In the genomic region with DNA sequence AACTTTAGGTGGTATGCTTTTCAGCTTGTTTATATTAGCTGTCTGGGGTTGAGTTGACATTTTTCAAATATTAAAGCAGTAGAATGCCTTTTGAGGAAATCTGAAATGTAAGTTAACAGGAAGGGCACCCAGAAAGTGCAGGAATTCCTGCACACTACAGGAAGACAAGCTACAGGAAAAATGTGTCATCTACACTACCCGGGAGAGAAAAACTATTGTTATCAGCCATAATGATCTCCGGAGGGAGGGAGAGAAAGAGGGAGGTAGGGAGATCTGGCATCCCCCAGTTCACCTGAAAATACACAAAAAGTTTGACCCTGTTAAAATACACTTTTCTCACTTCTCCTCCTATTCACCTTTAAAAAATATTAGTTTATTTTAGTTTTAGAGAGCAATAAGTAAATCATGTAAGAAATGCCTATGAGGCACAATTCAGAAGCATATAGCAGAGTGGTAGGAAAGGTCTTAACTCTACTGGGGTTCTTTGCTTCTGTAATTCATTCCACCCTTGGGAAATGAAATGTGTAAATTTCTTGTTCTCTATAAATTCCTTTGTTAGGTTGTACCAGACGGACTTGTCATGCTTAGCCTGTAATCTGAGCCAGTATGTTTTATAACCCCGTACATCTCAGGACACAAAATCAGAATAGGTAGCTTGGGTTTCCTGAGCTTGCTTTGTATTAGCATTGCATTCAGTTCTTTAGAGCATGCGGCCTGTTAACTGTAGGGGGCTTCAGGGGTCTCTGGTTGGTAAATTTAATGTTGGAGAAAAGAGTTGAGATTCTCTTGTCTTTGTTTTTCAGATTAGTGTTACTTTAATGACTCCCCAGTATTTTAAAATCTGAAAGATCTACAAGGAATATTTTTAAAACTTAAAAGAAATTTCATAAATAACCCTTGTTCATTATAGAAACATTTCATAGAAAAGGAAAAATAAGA, we compare ENCODE assay signal across 13 cellular contexts. TPM values are rescaled to one million over a fixed set of nuclear protein-coding genes. Genes with fewer than 3 reads are reported as not detected.
DNase-seq lines count a peak whose midpoint lies in the region; ATAC-seq and TF ChIP-seq lines count a peak whose summit lies in the region.
"Had no signal": no experiment of that assay in that cellular context is flagged by ENCODE, and none has a peak within 500 bp of the region (broad histone marks: within the 10 kb centered on the region; RNA-seq: fewer than 3 reads in every experiment).

No MANE protein-coding gene starts in this region.

- peak overlapping the region; percentile 46 for H3K9ac ChIP-seq in SK-N-MC (ENCODE audit: insufficient read length)
- H3K9ac ChIP-seq in parathyroid adenoma = no peak overlapping the region

- peaks cover 7% of the 10 kb centered on the region; the same call in 2 of the 3 replicates for H3K36me3 Mint-ChIP-seq in GM23338 (ENCODE audit: low read depth)
- H3K36me3 Mint-ChIP-seq: stimulated activated naive B cell treated with anti-CD40 and anti-IgM and Interleukin-4, amounts not matched to agents 10 μg/mL and 1 μg/mL and 100 μg/mL, for 72 hours had no signal

- no peaks in the 10 kb centered on the region for H4K20me1 ChIP-seq in GM23338 (replicated peaks; ENCODE audit: insufficient read depth)

- H3K4me3 ChIP-seq in GM23338 = peak overlapping the region; percentile 83
- H3K4me3 ChIP-seq in SK-N-MC = peak overlapping the region; percentile 88
- H3K4me3 ChIP-seq in esophagus squamous epithelium = peak overlapping the region in 3 of 4 donors; percentile 6 to 32 (median 9)
- H3K4me3 ChIP-seq in parathyroid adenoma (ENCODE audit: low read depth, low read length) = no peak overlapping the region

- H3K4me1 ChIP-seq in GM23338 (ENCODE audit: insufficient read depth) (peaks cover 34% of the 10 kb centered on the region), esophagus squamous epithelium (peaks cover 7 to 55% (median 29%) of the 10 kb centered on the region in 3 donors), parathyroid adenoma (no peaks in the 10 kb centered on the region)

- H3K79me2 ChIP-seq in GM23338 (replicated peaks; ENCODE audit: insufficient read depth) = peaks cover 81% of the 10 kb centered on the region
- H3K79me2 ChIP-seq in parathyroid adenoma = no peaks in the 10 kb centered on the region

- no peak for TF ChIP-seq POLR2A in esophagus squamous epithelium (IDR thresholded peaks at IDR 0.05)

- no peaks in the 10 kb centered on the region; the same call in 2 of the 3 replicates for H3K9me3 Mint-ChIP-seq in GM23338
- H3K9me3 Mint-ChIP-seq: stimulated activated naive B cell treated with anti-CD40 and anti-IgM and Interleukin-4, amounts not matched to agents 10 μg/mL and 1 μg/mL and 100 μg/mL, for 72 hours had no signal

- TF ChIP-seq CTCF in GM23338 (conservative IDR thresholded peaks at IDR 0.05; ENCODE audit: low read depth in 2 of 2) (no peak), esophagus squamous epithelium (IDR thresholded peaks at IDR 0.05) (no peak), parathyroid adenoma (IDR thresholded peaks at IDR 0.05) (no peak)

- H3K27me3 ChIP-seq in GM23338 (ENCODE audit: insufficient read depth) = no peaks in the 10 kb centered on the region
- no peaks in the 10 kb centered on the region for H3K27me3 ChIP-seq in esophagus squamous epithelium
- H3K27me3 ChIP-seq in parathyroid adenoma (ENCODE audit: control insufficient read depth, insufficient read depth, low read length) = no peaks in the 10 kb centered on the region

- H3K36me3 ChIP-seq in GM23338 (ENCODE audit: insufficient read depth) = no peaks in the 10 kb centered on the region
- no peaks in the 10 kb centered on the region for H3K36me3 ChIP-seq in SK-N-MC (ENCODE audit: insufficient read depth, low read length)
- H3K36me3 ChIP-seq in esophagus squamous epithelium = no peaks in the 10 kb centered on the region
- H3K36me3 ChIP-seq in parathyroid adenoma (ENCODE audit: control insufficient read depth, insufficient read depth, low read length) = no peaks in the 10 kb centered on the region

- H3K4me1 Mint-ChIP-seq in GM23338 = peaks cover 6% of the 10 kb centered on the region

- no peak overlapping the region for H2AFZ ChIP-seq in GM23338
- H2AFZ ChIP-seq in parathyroid adenoma = peak overlapping the region; percentile 27

- WGBS in esophagus squamous epithelium, 2 donors = 24 to 35% methylated on average over 5 of the region's 5 CpGs

- intact Hi-C loops in esophagus squamous epithelium (cut with DNase I) = no loop called here

- H3K4me3 Mint-ChIP-seq in GM23338 = peak overlapping the region; percentile 51
- H3K4me3 Mint-ChIP-seq: HFFc6; stimulated activated naive B cell treated with anti-CD40 and anti-IgM and Interleukin-4, amounts not matched to agents 10 μg/mL and 1 μg/mL and 100 μg/mL, for 72 hours had no signal

- peak overlapping the region; percentile 87 for H3K27ac Mint-ChIP-seq in GM23338
- H3K27ac Mint-ChIP-seq: HFFc6; stimulated activated naive B cell treated with anti-CD40 and anti-IgM and Interleukin-4, amounts not matched to agents 10 μg/mL and 1 μg/mL and 100 μg/mL, for 72 hours had no signal

- H3K27ac ChIP-seq in GM23338 (ENCODE audit: low read depth) (peak overlapping the region; percentile 68; the same call in 1 of the 2 replicates), SK-N-MC (peak overlapping the region; percentile 71), esophagus squamous epithelium (peak overlapping the region in 3 of 4 donors; percentile 38 to 78 (median 73)), parathyroid adenoma (no peak overlapping the region)

- 0 out of 2 replicates have a peak, but pooled peaks cover 5% of the 10 kb centered on the region for H3F3A ChIP-seq in GM23338 (replicated peaks; ENCODE audit: low read depth)

- peak; percentile 35 for DNase-seq in GM23338 (ENCODE audit: low spot score)
- DNase-seq in SK-N-MC (ENCODE audit: low read depth, low spot score) = no peak
- no peak for DNase-seq in esophagus squamous epithelium (lab: John Stamatoyannopoulos, UW)
- no peak for DNase-seq in NCI-H1694 (lab: John Stamatoyannopoulos, UW)
- DNase-seq in HUDEP-2 (lab: John Stamatoyannopoulos, UW; ENCODE audit: unreplicated experiment in 76 of 76) = no peak
- DNase-seq: activated T-cell treated with anti-CD3 and anti-CD28 coated beads, Interleukin-2, amount 50 U/mL, for 1 hour; HFFc6; islet precursor cell; NCI-H2081 treated with DMSO at 0.1 percent for 48 hours; stimulated activated naive B cell treated with anti-CD40 and anti-IgM and Interleukin-4, amounts not matched to agents 10 μg/mL and 1 μg/mL and 100 μg/mL, for 72 hours had no signal

- H3K9me3 ChIP-seq in SK-N-MC (ENCODE audit: low read depth, low read length) (no peaks in the 10 kb centered on the region), esophagus squamous epithelium (no peaks in the 10 kb centered on the region), parathyroid adenoma (ENCODE audit: control insufficient read depth, low read length) (no peaks in the 10 kb centered on the region)

- H3K4me2 ChIP-seq in GM23338 (peak overlapping the region; percentile 85), parathyroid adenoma (ENCODE audit: low read length) (no peak overlapping the region)

- ATAC-seq in GM23338 (no peak), HG02938 (IDR thresholded peaks at IDR 0.05; ENCODE audit: unreplicated experiment) (no peak), GM19452 (IDR thresholded peaks at IDR 0.05; ENCODE audit: unreplicated experiment) (no peak)
- ATAC-seq: stimulated activated naive B cell treated with anti-CD40 and anti-IgM and Interleukin-4, amounts not matched to agents 10 μg/mL and 1 μg/mL and 100 μg/mL, for 72 hours had no signal

- no peaks in the 10 kb centered on the region for H3K9me2 ChIP-seq in GM23338 (ENCODE audit: insufficient read depth)

- peaks cover 3% of the 10 kb centered on the region for H3K27me3 Mint-ChIP-seq in GM23338 (ENCODE audit: insufficient read depth, low read depth, poor library complexity)
- H3K27me3 Mint-ChIP-seq: stimulated activated naive B cell treated with anti-CD40 and anti-IgM and Interleukin-4, amounts not matched to agents 10 μg/mL and 1 μg/mL and 100 μg/mL, for 72 hours had no signal

TF ChIP-seq in GM23338, 12 proteins besides CTCF, POLR2A, EP300 and RAD21:
- TF ChIP-seq POLR2AphosphoS5 (IDR thresholded peaks at IDR 0.05; ENCODE audit: low read depth) = no peak

RNA-seq across cellular contexts. Expression of gene MAP2K6, which starts 3.3 kb away (rescaled TPM):
- total RNA-seq in GM23338 (2014; rRNA removed; shearing (Covaris generic)) = 26.3 and 27.0 TPM in 2 replicates
- polyA plus RNA-seq in GM23338 (2016; fragmentation: Nextera tagmentation; extraction: Ambion mirVana) = 31.1 and 33.2 TPM in 2 replicates
- total RNA-seq in esophagus squamous epithelium = 10 to 100 TPM in 1 of 4 donors, 1 to 10 TPM in 3; 1.5 to 15.0 (median 2.5) TPM
